ENCODE assay signal across 19 cellular contexts in genomic region chr7:96786998-96787395, GRCh38.
DNase-seq lines count a peak whose midpoint lies in the region; FAIRE-seq and TF ChIP-seq lines count a peak whose summit lies in the region.
"Had no signal": no experiment of that assay in that cellular context is flagged by ENCODE, and none has a peak within 500 bp of the region (broad histone marks: within the 10 kb centered on the region; RNA-seq: fewer than 3 reads in every experiment).

No MANE protein-coding gene starts in this region.

- H3K27me3 Mint-ChIP-seq in endodermal cell (ENCODE audit: insufficient read depth) = peaks cover 3% of the 10 kb centered on the region

- no peaks in the 10 kb centered on the region for H3K79me2 ChIP-seq in keratinocyte (ENCODE audit: control insufficient read depth, insufficient read depth, low read length)

- H3K9me3 ChIP-seq in HUES64 (ENCODE audit: insufficient read depth, low read depth, low read length) (no peaks in the 10 kb centered on the region), endodermal cell (ENCODE audit: control insufficient read depth, low read length) (no peaks in the 10 kb centered on the region), keratinocyte (ENCODE audit: control insufficient read depth, low read depth, low read length) (no peaks in the 10 kb centered on the region), suprapubic skin (no peaks in the 10 kb centered on the region)

- no peak overlapping the region for H2AFZ ChIP-seq in keratinocyte (ENCODE audit: control insufficient read depth, low read length)

- H3K27ac ChIP-seq in HUES64 (ENCODE audit: low read depth, low read length) = peak overlapping the region; percentile 67; the same call in 1 of the 2 replicates
- H3K27ac ChIP-seq in endodermal cell (ENCODE audit: low read depth, low read length) = no peak overlapping the region
- no peak overlapping the region for H3K27ac ChIP-seq in keratinocyte (ENCODE audit: control insufficient read depth, insufficient read depth, low read length)
- peak overlapping the region; percentile 27 for H3K27ac ChIP-seq in suprapubic skin
- H3K27ac ChIP-seq: C4-2B had no signal

- DNase-seq in endodermal cell (peak; percentile 67), keratinocyte (ENCODE audit: low read depth, low spot score) (no peak), suprapubic skin (ENCODE audit: low spot score in 2 of 2) (no peak), DMS114 treated with DMSO at 0.1 percent for 48 hours (lab: John Stamatoyannopoulos, UW; ENCODE audit: unreplicated experiment) (no peak), T-helper 2 cell (no peak)
- no peak for DNase-seq in activated CD4-positive, CD25-positive, alpha-beta regulatory T cell (lab: John Stamatoyannopoulos, UW)
- DNase-seq: ACHN, DMS79, HCEC 1CT, Kasumi-1, MM.1S, NCI-H1092, NCI-H2081 treated with DMSO at 0.1 percent for 48 hours, NCI-H446 treated with DMSO at 0.1 percent for 48 hours, PC-3, RPMI8226 had no signal

- H3K27ac Mint-ChIP-seq in endodermal cell = no peak overlapping the region

- FAIRE-seq in keratinocyte (lab: Jason Lieb, UNC) = no peak
- FAIRE-seq: D721Med had no signal

- H3K4me1 ChIP-seq in HUES64 (ENCODE audit: insufficient read depth, low read length) = peaks cover 30% of the 10 kb centered on the region
- no peaks in the 10 kb centered on the region for H3K4me1 ChIP-seq in endodermal cell (ENCODE audit: control insufficient read depth, insufficient read depth, low read length)
- H3K4me1 ChIP-seq in keratinocyte (ENCODE audit: control insufficient read depth, extremely low read depth, insufficient read depth, low read length) = peaks cover 6% of the 10 kb centered on the region
- peaks cover 10% of the 10 kb centered on the region for H3K4me1 ChIP-seq in suprapubic skin

- H3K36me3 Mint-ChIP-seq in endodermal cell (ENCODE audit: low read depth) = no peaks in the 10 kb centered on the region

- H3K9me1 ChIP-seq in keratinocyte (ENCODE audit: control insufficient read depth, extremely low read depth, insufficient read depth, low read length) = no peaks in the 10 kb centered on the region

- no peak for TF ChIP-seq CTCF in endodermal cell (conservative IDR thresholded peaks at IDR 0.05)
- TF ChIP-seq CTCF in keratinocyte (optimal IDR thresholded peaks at IDR 0.05 in 1 of 3, IDR thresholded peaks at IDR 0.05 in 1 of 3, conservative IDR thresholded peaks at IDR 0.05 in 1 of 3; ENCODE audit: extremely low read depth in 1 of 3, insufficient read depth in 2 of 3, low read length in 3 of 3) = no peak
- TF ChIP-seq CTCF in suprapubic skin (IDR thresholded peaks at IDR 0.05) = no peak

- peak overlapping the region; percentile 68 for H3K4me2 ChIP-seq in keratinocyte (ENCODE audit: control insufficient read depth, extremely low read depth, insufficient read depth, low read depth, low read length)

- no peak overlapping the region for H3K4me3 Mint-ChIP-seq in endodermal cell

- no peak for TF ChIP-seq EP300 in suprapubic skin (IDR thresholded peaks at IDR 0.05)

- H3K9ac ChIP-seq in HUES64 (ENCODE audit: low read depth, low read length) (no peak overlapping the region), endodermal cell (ENCODE audit: extremely low read depth, low read length, poor library complexity, severe bottlenecking) (no peak overlapping the region), keratinocyte (ENCODE audit: control insufficient read depth, extremely low read depth, insufficient read depth, low read length) (no peak overlapping the region)

- H3K27me3 ChIP-seq in HUES64 (ENCODE audit: insufficient read depth, low read length) = no peaks in the 10 kb centered on the region
- H3K27me3 ChIP-seq in endodermal cell (ENCODE audit: control insufficient read depth, insufficient read depth, low read length, poor library complexity, severe bottlenecking) = no peaks in the 10 kb centered on the region
- no peaks in the 10 kb centered on the region for H3K27me3 ChIP-seq in keratinocyte (ENCODE audit: control insufficient read depth, extremely low read depth, insufficient read depth, low read length)
- H3K27me3 ChIP-seq in suprapubic skin = peaks cover 7% of the 10 kb centered on the region

- no peaks in the 10 kb centered on the region for H4K20me1 ChIP-seq in keratinocyte (ENCODE audit: control insufficient read depth, extremely low read depth, insufficient read depth, low read length)

- no peaks in the 10 kb centered on the region for H3K9me3 Mint-ChIP-seq in endodermal cell

- dilution Hi-C loops in keratinocyte (cut with MboI; ENCODE audit: extremely low pct_ligation_motif_present, low sequenced_read_pairs) = no loop called here

- peaks cover 9% of the 10 kb centered on the region for H3K4me1 Mint-ChIP-seq in endodermal cell

- H3K4me3 ChIP-seq in HUES64 (ENCODE audit: low read length) (no peak overlapping the region), endodermal cell (ENCODE audit: low read length) (no peak overlapping the region), keratinocyte (ENCODE audit: control insufficient read depth in 2 of 3, extremely low read depth in 1 of 3, insufficient read depth in 2 of 3, low read depth in 1 of 3, low read length in 3 of 3) (no peak overlapping the region), suprapubic skin (no peak overlapping the region)

- H3K36me3 ChIP-seq in HUES64 (ENCODE audit: insufficient read depth, low read length) (no peaks in the 10 kb centered on the region), endodermal cell (ENCODE audit: control insufficient read depth, insufficient read depth, low read length) (no peaks in the 10 kb centered on the region), keratinocyte (ENCODE audit: control insufficient read depth in 2 of 2, extremely low read depth in 1 of 2, insufficient read depth in 2 of 2, low read length in 2 of 2) (no peaks in the 10 kb centered on the region), suprapubic skin (no peaks in the 10 kb centered on the region)

- no peak for TF ChIP-seq POLR2A in suprapubic skin (IDR thresholded peaks at IDR 0.05)

Comparison
In these comparisons a context has a peak if more than half of its experiments do, and no peak if none do; other contexts are left out.
1. H3K27ac ChIP-seq: peak in HUES64 (single experiment) and suprapubic skin (single experiment); none in endodermal cell (single experiment) and keratinocyte (single experiment).